28 cellular contexts compared by ENCODE assay signal in genomic region chr9:15182755-15183154, GRCh38.
DNase-seq lines count a peak whose midpoint lies in the region; ATAC-seq and TF ChIP-seq lines count a peak whose summit lies in the region.
"Had no signal": no experiment of that assay in that cellular context is flagged by ENCODE, and none has a peak within 500 bp of the region (broad histone marks: within the 10 kb centered on the region; RNA-seq: fewer than 3 reads in every experiment).

No MANE protein-coding gene starts in this region.

- H3K9ac ChIP-seq in neural cell (ENCODE audit: low read length) = no peak overlapping the region
- H3K9ac ChIP-seq: BLaER1 had no signal

- H2AFZ ChIP-seq in neural cell (ENCODE audit: low read depth, low read length) = peak overlapping the region; percentile 2

- no peaks in the 10 kb centered on the region for H4K20me1 ChIP-seq in neural cell (ENCODE audit: insufficient read depth)
- H4K20me1 ChIP-seq: BLaER1 had no signal

- DNase-seq in NCI-H1694 treated with DMSO at 0.1 percent for 48 hours (lab: John Stamatoyannopoulos, UW) = peak; percentile 89
- peak; percentile 69 for DNase-seq in NCI-H524 treated with DMSO at 0.1 percent for 48 hours (lab: John Stamatoyannopoulos, UW)
- DNase-seq in stimulated activated naive CD4-positive, alpha-beta T cell (lab: John Stamatoyannopoulos, UW) = no peak
- no peak for DNase-seq in cortex of kidney (lab: John Stamatoyannopoulos, UW)
- DNase-seq in effector memory CD4-positive, alpha-beta T cell = no peak
- DNase-seq: activated CD4-positive, alpha-beta memory T cell treated with anti-CD3 and anti-CD28 coated beads for 36 hours; activated naive CD4-positive, alpha-beta T cell; activated T-cell treated with anti-CD3 and anti-CD28 coated beads, Interleukin-2, amount 50 U/mL, for 72 hours; esophagus squamous epithelium; H7; hypothalamus; KG1; left cardiac atrium; MM.1S; RPMI8226; stimulated activated CD4-positive, alpha-beta T cell treated with anti-CD3 and anti-CD28 coated beads, Interleukin-15, amount 100 ng/mL, for 24 hours; substantia nigra; T-helper 17 cell; trophoblast cell had no signal

- TF ChIP-seq EP300 in neural cell (conservative IDR thresholded peaks at IDR 0.05; ENCODE audit: poor library complexity, severe bottlenecking) = no peak

- TF ChIP-seq RAD21 in neural cell (conservative IDR thresholded peaks at IDR 0.05) = no peak

- H3K27me3 ChIP-seq in neural cell (ENCODE audit: insufficient read depth, low read depth, low read length) = no peaks in the 10 kb centered on the region
- H3K27me3 ChIP-seq in effector memory CD4-positive, alpha-beta T cell (replicated peaks; ENCODE audit: control insufficient read depth, insufficient read depth, low read length, poor library complexity, severe bottlenecking) = no peaks in the 10 kb centered on the region
- H3K27me3 ChIP-seq: BLaER1, esophagus squamous epithelium, gastroesophageal sphincter had no signal

- no peak overlapping the region for H3K4me3 ChIP-seq in neural cell (ENCODE audit: low read length)
- no peak overlapping the region for H3K4me3 ChIP-seq in effector memory CD4-positive, alpha-beta T cell (ENCODE audit: insufficient read depth, low read depth, low read length, poor library complexity, severe bottlenecking)
- H3K4me3 ChIP-seq: BLaER1, esophagus squamous epithelium, gastroesophageal sphincter, lung had no signal

- no peak for TF ChIP-seq CTCF in neural cell (IDR thresholded peaks at IDR 0.05; ENCODE audit: poor library complexity, severe bottlenecking)

- no peaks in the 10 kb centered on the region for H3K36me3 ChIP-seq in neural cell (ENCODE audit: insufficient read depth, low read length)
- H3K36me3 ChIP-seq in effector memory CD4-positive, alpha-beta T cell (ENCODE audit: control insufficient read depth, insufficient read depth, low read length) = peaks cover 64% of the 10 kb centered on the region
- H3K36me3 ChIP-seq: BLaER1 had no signal

- ATAC-seq in SK-N-SH treated with all-trans-retinoic acid at 6 μM for 48 hours = no peak
- ATAC-seq: activated CD4-positive, CD25-positive, alpha-beta regulatory T cell treated with anti-CD3 and anti-CD28 coated beads, Interleukin-2, amount 50 U/mL, for 24 hours; activated T-cell treated with anti-CD3 and anti-CD28 coated beads, Interleukin-2, amount 50 U/mL, for 72 hours; gastroesophageal sphincter; left cardiac atrium; natural killer cell treated with Interleukin-12 subunit alpha and Interleukin-12 subunit beta and Interleukin-15 and Interleukin-18, amount 100 ng/mL, for 72 hours; stimulated activated effector memory CD8-positive, alpha-beta T cell treated with anti-CD3 and anti-CD28 coated beads, Interleukin-12 subunit alpha, Interleukin-12 subunit beta, amount 100 ng/mL, for 72 hours; T-helper 17 cell had no signal

- H3K4me1 ChIP-seq in effector memory CD4-positive, alpha-beta T cell (ENCODE audit: control insufficient read depth, insufficient read depth, low read length, poor library complexity, severe bottlenecking) = no peaks in the 10 kb centered on the region

- peak overlapping the region; percentile 76 for H3K27ac ChIP-seq in neural cell (ENCODE audit: low read length)
- no peak overlapping the region for H3K27ac ChIP-seq in effector memory CD4-positive, alpha-beta T cell (ENCODE audit: insufficient read depth, low read length, poor library complexity, severe bottlenecking)
- H3K27ac ChIP-seq: BLaER1, esophagus squamous epithelium, gastroesophageal sphincter, HL-60 had no signal

- H3K79me2 ChIP-seq in neural cell (replicated peaks; ENCODE audit: insufficient read depth, low read length) = no peaks in the 10 kb centered on the region

- H3K9me3 ChIP-seq in neural cell (ENCODE audit: low read length) = no peaks in the 10 kb centered on the region
- H3K9me3 ChIP-seq in effector memory CD4-positive, alpha-beta T cell (ENCODE audit: control insufficient read depth, low read length) = no peaks in the 10 kb centered on the region
- H3K9me3 ChIP-seq: BLaER1, esophagus squamous epithelium, gastroesophageal sphincter had no signal

- peak overlapping the region; percentile 28 for H3K4me2 ChIP-seq in neural cell (ENCODE audit: low read length)
- H3K4me2 ChIP-seq: BLaER1 had no signal

- H3K9me2 ChIP-seq in neural cell (ENCODE audit: insufficient read depth, low read length) = no peaks in the 10 kb centered on the region

- peaks cover 7% of the 10 kb centered on the region for H3F3A ChIP-seq in neural cell (ENCODE audit: insufficient read depth, low read length, poor library complexity, severe bottlenecking)

TF ChIP-seq in SK-N-SH treated with all-trans-retinoic acid at 6 μM for 48 hours, 23 proteins besides CTCF, POLR2A, EP300 and RAD21 (continues in another document):
- TF ChIP-seq ARNTL (CRISPR knock-in tag; IDR thresholded peaks at IDR 0.05; ENCODE audit: borderline replicate concordance, low read depth) (no peak), ZNF8 (CRISPR knock-in tag; IDR thresholded peaks at IDR 0.05) (no peak), ZC3H10 (CRISPR knock-in tag; IDR thresholded peaks at IDR 0.05) (no peak), PPARA (CRISPR knock-in tag; IDR thresholded peaks at IDR 0.05; ENCODE audit: borderline replicate concordance) (no peak), BACH2 (CRISPR knock-in tag; IDR thresholded peaks at IDR 0.05; ENCODE audit: borderline replicate concordance) (0 out of 2 replicates have a peak, but pooled peaks have one; percentile 19), ISL1 (CRISPR knock-in tag; IDR thresholded peaks at IDR 0.05) (peak; percentile 27; the same call in 1 of the 2 replicates), TSHZ2 (CRISPR knock-in tag; IDR thresholded peaks at IDR 0.05) (peak; percentile 52; the same call in 1 of the 2 replicates), CSDC2 (CRISPR knock-in tag; IDR thresholded peaks at IDR 0.05) (no peak), RARB (CRISPR knock-in tag; IDR thresholded peaks at IDR 0.05) (no peak), ZFP30 (CRISPR knock-in tag; IDR thresholded peaks at IDR 0.05) (no peak)

TF ChIP-seq in neural cell, 6 proteins besides CTCF, POLR2A, EP300 and RAD21:
- no peak for TF ChIP-seq TAF1 (IDR thresholded peaks at IDR 0.05; ENCODE audit: low read depth)
- TF ChIP-seq EZH2 (IDR thresholded peaks at IDR 0.05; ENCODE audit: borderline replicate concordance, insufficient read depth, low read length, poor library complexity, severe bottlenecking) = no peak
- no peak for TF ChIP-seq SMC3 (conservative IDR thresholded peaks at IDR 0.05; ENCODE audit: poor library complexity)
- no peak for TF ChIP-seq MXI1 (conservative IDR thresholded peaks at IDR 0.05; ENCODE audit: poor library complexity, severe bottlenecking)
- no peak for TF ChIP-seq POLR2AphosphoS5 (IDR thresholded peaks at IDR 0.05)
- TF ChIP-seq REST (IDR thresholded peaks at IDR 0.05; ENCODE audit: borderline replicate concordance) = no peak

Comparison
In these comparisons a context has a peak if more than half of its experiments do, and no peak if none do; other contexts are left out.
1. DNase-seq: peak in NCI-H1694 treated with DMSO at 0.1 percent for 48 hours (single experiment) and NCI-H524 treated with DMSO at 0.1 percent for 48 hours (single experiment); none in stimulated activated naive CD4-positive, alpha-beta T cell (0 of 6), cortex of kidney (single experiment) and effector memory CD4-positive, alpha-beta T cell (0 of 3).